23 cellular contexts compared by ENCODE assay signal in the genomic region with DNA sequence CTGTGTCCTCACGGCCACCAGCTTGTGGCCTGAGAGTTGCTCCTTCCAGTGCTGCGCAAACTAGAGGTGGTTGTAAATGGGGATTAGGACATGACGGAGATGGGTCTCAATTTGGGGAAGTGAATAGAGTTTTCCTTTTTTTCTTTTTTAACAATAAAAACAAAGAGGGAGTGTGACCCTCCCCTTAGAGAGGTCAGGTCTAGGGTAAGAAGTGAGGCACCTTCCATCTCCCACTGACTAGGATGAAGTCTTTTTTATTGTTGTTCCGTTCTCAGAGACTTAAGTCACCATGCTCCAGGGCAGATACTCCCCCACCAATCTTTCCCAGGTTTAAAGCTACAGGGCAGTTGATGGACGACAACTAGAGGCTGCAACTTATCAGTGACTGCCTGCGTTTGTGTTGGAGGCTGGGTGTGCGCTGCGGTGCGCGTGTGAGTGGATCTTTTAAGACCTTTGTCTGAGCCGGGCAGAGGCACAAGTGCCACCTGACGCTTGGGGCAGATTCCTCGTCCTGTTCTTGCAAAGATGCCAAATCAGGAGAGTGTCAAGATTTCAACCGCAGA. TPM values are rescaled to one million over a fixed set of nuclear protein-coding genes. Genes with fewer than 3 reads are reported as not detected.
DNase-seq lines count a peak whose midpoint lies in the region; ATAC-seq and TF ChIP-seq lines count a peak whose summit lies in the region.
"Had no signal": no experiment of that assay in that cellular context is flagged by ENCODE, and none has a peak within 500 bp of the region (broad histone marks: within the 10 kb centered on the region; RNA-seq: fewer than 3 reads in every experiment).

No MANE protein-coding gene starts in this region.

- no peak for DNase-seq in central memory CD8-positive, alpha-beta T cell (ENCODE audit: low spot score in 2 of 2)
- no peak for DNase-seq in GM23248
- DNase-seq: Calu3; erythroblast; NCI-H1048; NCI-H2081; NCI-H510A; pancreas; SHP77 treated with DMSO at 0.1 percent for 48 hours; stimulated activated CD4-positive, alpha-beta T cell treated with anti-CD3 and anti-CD28 coated beads, Interleukin-4, amount 100 ng/mL, for 1 hour had no signal

- H3K36me3 Mint-ChIP-seq in central memory CD8-positive, alpha-beta T cell (ENCODE audit: insufficient read depth), result peaks cover 6% of the 10 kb centered on the region
- H3K36me3 Mint-ChIP-seq in nephron (ENCODE audit: low read depth), result peaks cover 4% of the 10 kb centered on the region
- H3K36me3 Mint-ChIP-seq in activated T-helper 17 cell treated with anti-CD3 and anti-CD28 coated beads, Interleukin-2, amount 50 U/mL, for 72 hours (ENCODE audit: low read depth), result peaks cover 10% of the 10 kb centered on the region

- no peak overlapping the region for H2AFZ ChIP-seq in GM23248

- H4K20me1 ChIP-seq in GM23248 (ENCODE audit: insufficient read depth), result no peaks in the 10 kb centered on the region

- WGBS in GM23248 (ENCODE audit: low coverage in 1 of 2, low lambda C conversion rate in 2 of 2, missing lambda C conversion rate in 2 of 2), 2 experiments, result 85 to 86% methylated on average over 14 of the region's 14 CpGs

- H3K27me3 ChIP-seq in HUES6 (ENCODE audit: control insufficient read depth, insufficient read depth, low read length) (peaks cover 100% of the 10 kb centered on the region), GM23248 (replicated peaks; ENCODE audit: insufficient read depth) (peaks cover 24% of the 10 kb centered on the region)

- peak overlapping the region; percentile 60; the same call in 1 of the 2 replicates for H3K9ac ChIP-seq in ES-I3 (ENCODE audit: low read depth, low read length)
- no peak overlapping the region for H3K9ac ChIP-seq in HUES6 (ENCODE audit: low read length)
- no peak overlapping the region for H3K9ac ChIP-seq in GM23248

- H3K9me3 ChIP-seq in ES-I3 (ENCODE audit: control insufficient read depth, insufficient read depth, low read length) (no peaks in the 10 kb centered on the region), HUES6 (ENCODE audit: control insufficient read depth, insufficient read depth, low read depth, low read length) (no peaks in the 10 kb centered on the region), GM23248 (ENCODE audit: low read depth) (no peaks in the 10 kb centered on the region)
- H3K9me3 ChIP-seq: pancreas had no signal

- H3K9me3 Mint-ChIP-seq in central memory CD8-positive, alpha-beta T cell, result no peaks in the 10 kb centered on the region
- H3K9me3 Mint-ChIP-seq in nephron, result peaks cover 2% of the 10 kb centered on the region
- H3K9me3 Mint-ChIP-seq in activated T-helper 17 cell treated with anti-CD3 and anti-CD28 coated beads, Interleukin-2, amount 50 U/mL, for 72 hours, result no peaks in the 10 kb centered on the region

- H3K4me1 Mint-ChIP-seq in central memory CD8-positive, alpha-beta T cell, result peaks cover 11% of the 10 kb centered on the region
- H3K4me1 Mint-ChIP-seq in nephron, result peaks cover 40% of the 10 kb centered on the region
- peaks cover 19% of the 10 kb centered on the region for H3K4me1 Mint-ChIP-seq in activated T-helper 17 cell treated with anti-CD3 and anti-CD28 coated beads, Interleukin-2, amount 50 U/mL, for 72 hours

- H3K4me3 ChIP-seq in HUES6 (ENCODE audit: low read depth, low read length), result peak overlapping the region; percentile 67
- no peak overlapping the region for H3K4me3 ChIP-seq in GM23248
- H3K4me3 ChIP-seq: K562, pancreas had no signal

- no peak for TF ChIP-seq CTCF in nephron (IDR thresholded peaks at IDR 0.05; ENCODE audit: unreplicated experiment in 3 of 3)

- ATAC-seq in central memory CD8-positive, alpha-beta T cell (replicated peaks; ENCODE audit: extremely low read depth, poor library complexity, severe bottlenecking), result no peak
- no peak for ATAC-seq in GM21367 (IDR thresholded peaks at IDR 0.05; ENCODE audit: unreplicated experiment)
- ATAC-seq in activated T-helper 17 cell treated with anti-CD3 and anti-CD28 coated beads, Interleukin-2, amount 50 U/mL, for 72 hours (replicated peaks), result no peak
- ATAC-seq: activated CD4-positive, CD25-positive, alpha-beta regulatory T cell treated with anti-CD3 and anti-CD28 coated beads, Interleukin-2, amount 50 U/mL, for 24 hours; K562; pancreas had no signal

- no peak overlapping the region for H3K4me2 ChIP-seq in GM23248 (ENCODE audit: unreplicated experiment)

- H3F3A ChIP-seq in GM23248 (ENCODE audit: insufficient read depth), result no peaks in the 10 kb centered on the region

- H3K27ac ChIP-seq in HUES6 (ENCODE audit: low read depth, low read length) (no peak overlapping the region), GM23248 (no peak overlapping the region)
- H3K27ac ChIP-seq: HL-60, pancreas had no signal

- no peaks in the 10 kb centered on the region for H3K79me2 ChIP-seq in GM23248 (ENCODE audit: insufficient read depth)

- H3K9me2 ChIP-seq in GM23248 (ENCODE audit: insufficient read depth), result no peaks in the 10 kb centered on the region

- H3K4me3 Mint-ChIP-seq in central memory CD8-positive, alpha-beta T cell, result peak overlapping the region; percentile 45
- peak overlapping the region; percentile 45 to 79 (median 54) for H3K4me3 Mint-ChIP-seq in nephron
- no peak overlapping the region for H3K4me3 Mint-ChIP-seq in activated T-helper 17 cell treated with anti-CD3 and anti-CD28 coated beads, Interleukin-2, amount 50 U/mL, for 72 hours

- in situ Hi-C loops in GM23248 (cut with MboI), result no loop called here

- H3K27ac Mint-ChIP-seq in central memory CD8-positive, alpha-beta T cell (ENCODE audit: low read depth), result no peak overlapping the region
- no peak overlapping the region for H3K27ac Mint-ChIP-seq in nephron
- H3K27ac Mint-ChIP-seq in activated T-helper 17 cell treated with anti-CD3 and anti-CD28 coated beads, Interleukin-2, amount 50 U/mL, for 72 hours, result no peak overlapping the region

- H3K27me3 Mint-ChIP-seq in central memory CD8-positive, alpha-beta T cell, result peaks cover 94% of the 10 kb centered on the region
- peaks cover 100% of the 10 kb centered on the region for H3K27me3 Mint-ChIP-seq in nephron (ENCODE audit: low read depth)
- peaks cover 75% of the 10 kb centered on the region for H3K27me3 Mint-ChIP-seq in activated T-helper 17 cell treated with anti-CD3 and anti-CD28 coated beads, Interleukin-2, amount 50 U/mL, for 72 hours

- H3K36me3 ChIP-seq in ES-I3 (ENCODE audit: insufficient read depth, low read length) (no peaks in the 10 kb centered on the region), HUES6 (ENCODE audit: control insufficient read depth, insufficient read depth, low read length) (no peaks in the 10 kb centered on the region), GM23248 (ENCODE audit: low read depth) (no peaks in the 10 kb centered on the region)
- H3K36me3 ChIP-seq: pancreas had no signal

- H3K4me1 ChIP-seq in ES-I3 (ENCODE audit: insufficient read depth, low read length) (peaks cover 45% of the 10 kb centered on the region), HUES6 (ENCODE audit: control insufficient read depth, insufficient read depth, low read length) (peaks cover 73% of the 10 kb centered on the region), GM23248 (ENCODE audit: insufficient read depth) (peaks cover 9% of the 10 kb centered on the region; the same call in 1 of the 2 replicates)

RNA-seq across cellular contexts. Expression of a gene that starts 2.1 kb away (rescaled TPM):
- total RNA-seq in GM23248 (2014; rRNA removed; shearing (Covaris generic)), result 1.1 and 2.3 TPM in 2 replicates
- 1.3 and 1.9 TPM in 2 replicates for polyA plus RNA-seq in GM23248 (2016; fragmentation: Nextera tagmentation; extraction: Ambion mirVana)
- not detected for total RNA-seq in activated T-helper 17 cell treated with anti-CD3 and anti-CD28 coated beads, Interleukin-2, amount 50 U/mL, for 72 hours
- total RNA-seq: bronchial epithelial cell; Calu3; dermis microvascular lymphatic vessel endothelial cell; frontal cortex; K562; liver; T-helper 2 cell treated with Interferon-gamma antibody and Interleukin-4, amounts not matched to agents 100 ng/mL and 5 ng/mL, for 36 hours had no signal
- polyA plus RNA-seq: K562, liver had no signal
